ENCODE assay signal across 8 cellular contexts in the genomic region with DNA sequence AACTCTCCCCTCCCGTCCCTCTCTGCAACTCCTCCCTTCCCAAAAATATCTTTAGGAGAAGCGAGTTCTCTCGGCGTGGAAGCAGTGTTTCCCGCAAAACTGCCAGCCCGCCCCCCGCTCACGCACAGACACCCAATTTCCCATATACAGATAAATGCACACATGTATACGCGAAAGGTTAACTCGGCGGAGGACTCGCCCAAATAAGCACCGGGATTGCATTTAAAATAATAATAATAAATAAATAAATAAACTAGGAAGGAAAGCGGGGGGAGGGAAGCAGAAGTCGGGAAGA.
A peak's percentile ranks its signal among the peaks of the same experiment; 100 is the strongest.
DNase-seq lines count a peak whose midpoint lies in the region; ATAC-seq and TF ChIP-seq lines count a peak whose summit lies in the region.

No MANE protein-coding gene starts in this region.

- H3K4me3 ChIP-seq in ACC112 (ENCODE audit: low read depth, low read length) (peak overlapping the region; percentile 85), HL-60 (replicated peaks; ENCODE audit: insufficient read depth, low read length) (peak overlapping the region; percentile 46), mucosa of stomach (ENCODE audit: low read length) (peak overlapping the region; percentile 50)

- H3K9me3 ChIP-seq in mucosa of stomach (ENCODE audit: control insufficient read depth, low read length) = no peaks in the 10 kb centered on the region

- peak overlapping the region; percentile 33 for H3K9ac ChIP-seq in mucosa of stomach (ENCODE audit: low read length)

- DNase-seq in HL-60 (ENCODE audit: low read depth in 1 of 2, low spot score in 1 of 2) = no peak
- DNase-seq in cerebellum (ENCODE audit: low spot score) = no peak
- DNase-seq in D341Med (ENCODE audit: low spot score) = no peak

- no peak for TF ChIP-seq CTCF in HL-60 (IDR thresholded peaks at IDR 0.05; ENCODE audit: insufficient read depth, low read length)

- peaks cover 3% of the 10 kb centered on the region; the same call in 1 of the 2 replicates for H3K36me3 ChIP-seq in ACC112 (ENCODE audit: insufficient read depth, low read length)
- H3K36me3 ChIP-seq in mucosa of stomach (ENCODE audit: control insufficient read depth, insufficient read depth, low read length) = no peaks in the 10 kb centered on the region

- H3K4me1 ChIP-seq in ACC112 (ENCODE audit: control insufficient read depth, insufficient read depth, low read length, unreplicated experiment) = peaks cover 10% of the 10 kb centered on the region
- peaks cover 7% of the 10 kb centered on the region for H3K4me1 ChIP-seq in mucosa of stomach (ENCODE audit: control insufficient read depth, insufficient read depth, low read length)

- no peak overlapping the region for H3K27ac ChIP-seq in ACC112 (ENCODE audit: low read depth, low read length)
- H3K27ac ChIP-seq in HL-60 (replicated peaks) = no peak overlapping the region
- H3K27ac ChIP-seq in cingulate gyrus (ENCODE audit: low read depth, low read length) = peak overlapping the region; percentile 87

- H3K27me3 ChIP-seq in ACC112 (ENCODE audit: insufficient read depth, low read length) = no peaks in the 10 kb centered on the region
- H3K27me3 ChIP-seq in HL-60 (ENCODE audit: insufficient read depth, poor library complexity, severe bottlenecking) = no peaks in the 10 kb centered on the region
- no peaks in the 10 kb centered on the region for H3K27me3 ChIP-seq in mucosa of stomach (ENCODE audit: control insufficient read depth, insufficient read depth, low read length)

- peak overlapping the region; percentile 91 for H2AFZ ChIP-seq in ACC112 (ENCODE audit: low read length, unreplicated experiment)

- H3K79me2 ChIP-seq in ACC112 (ENCODE audit: control insufficient read depth, insufficient read depth, low read length, unreplicated experiment) = no peaks in the 10 kb centered on the region

- ATAC-seq in HG02678 (IDR thresholded peaks at IDR 0.05; ENCODE audit: unreplicated experiment) (no peak), GM19035 (IDR thresholded peaks at IDR 0.05; ENCODE audit: unreplicated experiment) (no peak)
